Comparison of ENCODE assay signal across 21 cellular contexts in the genomic region with DNA sequence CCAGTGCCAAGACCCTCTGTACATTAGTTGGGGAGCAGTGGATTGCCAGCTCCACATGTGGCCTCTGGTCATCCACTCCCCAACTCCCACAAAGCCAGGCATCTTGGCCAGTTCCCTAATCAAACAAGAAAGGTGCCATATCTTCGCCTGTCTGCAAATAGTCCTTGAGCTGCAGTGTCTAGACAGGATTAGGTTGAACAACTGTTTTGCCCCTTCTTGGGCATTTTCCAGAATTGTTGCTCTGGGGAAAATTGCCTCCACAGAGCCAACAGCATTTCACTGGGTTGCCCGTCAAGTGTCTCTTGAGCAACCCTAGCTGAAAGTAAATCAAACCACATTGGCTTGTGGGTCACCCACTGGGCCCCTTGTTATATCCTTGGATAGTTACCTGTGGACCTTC.
"Had no signal": no experiment of that assay in that cellular context is flagged by ENCODE, and none has a peak within 500 bp of the region (broad histone marks: within the 10 kb centered on the region; RNA-seq: fewer than 3 reads in every experiment).

No MANE protein-coding gene starts in this region.

- H3K27me3 ChIP-seq: esophagus muscularis mucosa, left lung, right atrium auricular region, upper lobe of left lung, vagina had no signal

- H3K36me3 ChIP-seq: esophagus muscularis mucosa, left lung, right atrium auricular region, upper lobe of left lung, vagina had no signal

- H3K4me1 ChIP-seq: left lung, parathyroid adenoma had no signal

- H3K9me3 ChIP-seq: esophagus muscularis mucosa, left lung, right atrium auricular region, upper lobe of left lung, vagina had no signal

- H3K79me2 ChIP-seq: parathyroid adenoma had no signal

- H3K27ac ChIP-seq: left lung, parathyroid adenoma, skin epidermis, upper lobe of left lung had no signal

- DNase-seq: activated CD4-positive, alpha-beta T cell treated with anti-CD3 and anti-CD28 coated beads for 36 hours; activated CD4-positive, CD25-positive, alpha-beta regulatory T cell; activated CD8-positive, alpha-beta memory T cell treated with anti-CD3 and anti-CD28 coated beads, Interleukin-2, amount 10 ng/mL, durations not matched to agents 7 days and 5 days; activated CD8-positive, alpha-beta T cell treated with anti-CD3 and anti-CD28 coated beads, Interleukin-2, amount 10 ng/mL, durations not matched to agents 7 days and 5 days; activated T-cell treated with anti-CD3 and anti-CD28 coated beads, Interleukin-2, amount 50 U/mL, for 48 hours; effector CD4-positive, alpha-beta T cell; foreskin melanocyte; left lung; naive thymus-derived CD8-positive, alpha-beta T cell; nucleus accumbens; stimulated activated CD4-positive, alpha-beta T cell treated with anti-CD3 and anti-CD28 coated beads, Interleukin-12 subunit alpha, Interleukin-12 subunit beta, amount 100 ng/mL, for 4 hours; stimulated activated CD4-positive, alpha-beta T cell treated with anti-CD3 and anti-CD28 coated beads, Interleukin-4, amount 100 ng/mL, for 1 hour; stimulated activated naive CD8-positive, alpha-beta T cell treated with anti-CD3 and anti-CD28 coated beads, Interleukin-15, Interleukin-2, amounts not matched to agents 100 U/mL and 50 U/mL, for 24 hours; T-cell; upper lobe of left lung had no signal

- H3K9ac ChIP-seq: parathyroid adenoma had no signal

- H3K4me3 ChIP-seq: esophagus muscularis mucosa, left lung, right atrium auricular region, skin epidermis, upper lobe of left lung, vagina had no signal

- ATAC-seq: activated CD4-positive, alpha-beta T cell treated with anti-CD3 and anti-CD28 coated beads for 36 hours; activated CD8-positive, alpha-beta memory T cell treated with anti-CD3 and anti-CD28 coated beads, Interleukin-2, amount 10 ng/mL, durations not matched to agents 7 days and 5 days; activated CD8-positive, alpha-beta T cell treated with anti-CD3 and anti-CD28 coated beads, Interleukin-2, amount 10 ng/mL, durations not matched to agents 7 days and 5 days; activated naive CD4-positive, alpha-beta T cell treated with anti-CD3 and anti-CD28 coated beads, Interleukin-2, amount 50 U/mL, for 72 hours; left lung; naive thymus-derived CD8-positive, alpha-beta T cell; stimulated activated naive CD8-positive, alpha-beta T cell treated with anti-CD3 and anti-CD28 coated beads, Interleukin-15, Interleukin-2, amounts not matched to agents 100 U/mL and 50 U/mL, for 24 hours; T-cell had no signal

- H2AFZ ChIP-seq: parathyroid adenoma had no signal
